11 cellular contexts compared by ENCODE assay signal in the genomic region with DNA sequence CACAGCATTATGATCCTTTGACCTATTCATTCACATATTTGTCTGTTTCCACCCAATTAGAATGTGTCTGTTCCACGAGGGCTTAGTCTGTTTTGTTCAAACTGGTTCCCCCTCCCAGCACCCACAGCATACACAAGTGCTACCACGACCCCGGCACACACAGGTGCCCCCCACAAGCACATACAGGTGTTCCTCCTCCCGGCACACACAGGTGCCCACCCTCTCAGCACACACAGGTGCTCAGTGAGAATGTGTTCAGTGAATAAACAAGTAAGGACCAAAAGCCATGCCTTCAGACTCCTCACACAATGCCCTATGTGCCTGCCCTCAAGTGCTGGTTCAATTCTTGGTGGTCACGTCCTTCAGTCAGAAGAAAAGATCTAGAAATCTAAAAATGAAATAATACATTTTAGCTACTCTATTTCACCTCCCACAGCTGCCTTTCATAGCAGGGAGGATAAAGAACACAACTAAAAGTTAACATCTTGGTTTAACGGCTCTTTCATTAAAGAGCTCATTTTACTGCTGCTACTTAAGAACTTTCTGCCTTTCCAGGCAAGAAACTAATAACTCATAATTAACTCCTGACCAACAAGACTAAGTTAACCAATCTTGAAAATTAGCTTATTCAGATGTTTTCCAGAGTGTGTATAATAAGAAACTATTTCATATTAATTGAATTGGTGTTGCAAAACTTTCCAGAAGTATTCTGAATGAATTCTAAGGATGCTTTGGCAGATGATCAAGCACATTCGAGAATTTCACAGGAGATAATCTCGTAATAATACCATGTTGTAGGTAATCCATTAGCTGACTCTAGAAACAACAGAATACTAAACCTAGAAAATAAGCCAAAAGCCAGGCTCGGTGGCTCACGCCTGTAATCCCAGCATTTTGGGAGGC. TPM values are rescaled to one million over a fixed set of nuclear protein-coding genes. Genes with fewer than 3 reads are reported as not detected.
A peak's percentile ranks its signal among the peaks of the same experiment; 100 is the strongest.
DNase-seq lines count a peak whose midpoint lies in the region; ATAC-seq and TF ChIP-seq lines count a peak whose summit lies in the region.
"Had no signal": no experiment of that assay in that cellular context is flagged by ENCODE, and none has a peak within 500 bp of the region (broad histone marks: within the 10 kb centered on the region; RNA-seq: fewer than 3 reads in every experiment).

No MANE protein-coding gene starts in this region.

- DNase-seq in T-helper 1 cell, result no peak
- peak; percentile 38 for DNase-seq in fibroblast of villous mesenchyme (ENCODE audit: low read depth)
- no peak for DNase-seq in stimulated activated naive B cell treated with anti-CD40 and anti-IgM and Interleukin-4, amounts not matched to agents 10 μg/mL and 1 μg/mL and 100 μg/mL, for 72 hours
- DNase-seq in body of pancreas, result no peak
- DNase-seq in NCI-H2029 treated with DMSO at 0.1 percent for 48 hours (lab: John Stamatoyannopoulos, UW), result no peak
- DNase-seq: mucosa of descending colon had no signal

- TF ChIP-seq CTCF in WI38 (IDR thresholded peaks at IDR 0.05; ENCODE audit: low read depth, low read length) (no peak), fibroblast of villous mesenchyme (IDR thresholded peaks at IDR 0.05; ENCODE audit: insufficient read depth, low read depth, low read length) (no peak), body of pancreas (IDR thresholded peaks at IDR 0.05) (no peak)

- intact Hi-C loops in body of pancreas (cut with DNase I), result no loop called here

- H3K9me3 ChIP-seq in body of pancreas, result no peaks in the 10 kb centered on the region
- H3K9me3 ChIP-seq: ascending aorta, mucosa of descending colon, SJSA1 had no signal

- H3K27me3 ChIP-seq in body of pancreas, result no peaks in the 10 kb centered on the region
- H3K27me3 ChIP-seq: ascending aorta, SJSA1 had no signal

- no peak overlapping the region for H3K27ac ChIP-seq in body of pancreas

- peaks cover 3% of the 10 kb centered on the region for H3K36me3 Mint-ChIP-seq in T-helper 1 cell treated with Interleukin-12 subunit alpha and Interleukin-12 subunit beta and Interleukin-4 antibody, amounts not matched to agents 30 μg/mL and 1 μg/mL, for 36 hours (ENCODE audit: low read depth)
- peaks cover 0 to 3% of the 10 kb centered on the region in 2 donors for H3K36me3 Mint-ChIP-seq in stimulated activated naive B cell treated with anti-CD40 and anti-IgM and Interleukin-4, amounts not matched to agents 10 μg/mL and 1 μg/mL and 100 μg/mL, for 72 hours

- peak overlapping the region; percentile 52 for H3K27ac Mint-ChIP-seq in T-helper 1 cell treated with Interleukin-12 subunit alpha and Interleukin-12 subunit beta and Interleukin-4 antibody, amounts not matched to agents 30 μg/mL and 1 μg/mL, for 36 hours
- H3K27ac Mint-ChIP-seq in stimulated activated naive B cell treated with anti-CD40 and anti-IgM and Interleukin-4, amounts not matched to agents 10 μg/mL and 1 μg/mL and 100 μg/mL, for 72 hours, result peak overlapping the region; percentile 34

- H3K27me3 Mint-ChIP-seq in T-helper 1 cell treated with Interleukin-12 subunit alpha and Interleukin-12 subunit beta and Interleukin-4 antibody, amounts not matched to agents 30 μg/mL and 1 μg/mL, for 36 hours (ENCODE audit: low read depth), result peaks cover 35% of the 10 kb centered on the region
- H3K27me3 Mint-ChIP-seq in stimulated activated naive B cell treated with anti-CD40 and anti-IgM and Interleukin-4, amounts not matched to agents 10 μg/mL and 1 μg/mL and 100 μg/mL, for 72 hours, result no peaks in the 10 kb centered on the region

- H3K36me3 ChIP-seq in body of pancreas (replicated peaks in 1 of 2; ENCODE audit: insufficient read depth in 1 of 2, low read depth in 2 of 2), result no peaks in the 10 kb centered on the region
- H3K36me3 ChIP-seq: ascending aorta had no signal

- TF ChIP-seq POLR2A in body of pancreas (IDR thresholded peaks at IDR 0.05), result no peak

- no peak for ATAC-seq in stimulated activated naive B cell treated with anti-CD40 and anti-IgM and Interleukin-4, amounts not matched to agents 10 μg/mL and 1 μg/mL and 100 μg/mL, for 72 hours (replicated peaks)
- no peak for ATAC-seq in body of pancreas
- no peak for ATAC-seq in GM21515 (IDR thresholded peaks at IDR 0.05; ENCODE audit: unreplicated experiment)
- ATAC-seq: mucosa of descending colon had no signal

- H3K9me3 Mint-ChIP-seq in T-helper 1 cell treated with Interleukin-12 subunit alpha and Interleukin-12 subunit beta and Interleukin-4 antibody, amounts not matched to agents 30 μg/mL and 1 μg/mL, for 36 hours, result no peaks in the 10 kb centered on the region
- no peaks in the 10 kb centered on the region for H3K9me3 Mint-ChIP-seq in stimulated activated naive B cell treated with anti-CD40 and anti-IgM and Interleukin-4, amounts not matched to agents 10 μg/mL and 1 μg/mL and 100 μg/mL, for 72 hours

- peaks cover 16% of the 10 kb centered on the region for H3K4me1 ChIP-seq in body of pancreas

- H3K4me3 ChIP-seq in WI38 (ENCODE audit: low read depth, low read length), result peak overlapping the region; percentile 99
- peak overlapping the region; percentile 93 for H3K4me3 ChIP-seq in fibroblast of villous mesenchyme (ENCODE audit: low read depth, low read length)
- H3K4me3 ChIP-seq in body of pancreas, result no peak overlapping the region
- H3K4me3 ChIP-seq: mucosa of descending colon had no signal

- peak overlapping the region; percentile 77 for H3K4me3 Mint-ChIP-seq in T-helper 1 cell treated with Interleukin-12 subunit alpha and Interleukin-12 subunit beta and Interleukin-4 antibody, amounts not matched to agents 30 μg/mL and 1 μg/mL, for 36 hours
- H3K4me3 Mint-ChIP-seq in stimulated activated naive B cell treated with anti-CD40 and anti-IgM and Interleukin-4, amounts not matched to agents 10 μg/mL and 1 μg/mL and 100 μg/mL, for 72 hours, result peak overlapping the region; percentile 58 to 94

- H3K4me1 Mint-ChIP-seq in T-helper 1 cell treated with Interleukin-12 subunit alpha and Interleukin-12 subunit beta and Interleukin-4 antibody, amounts not matched to agents 30 μg/mL and 1 μg/mL, for 36 hours (ENCODE audit: low read depth), result peaks cover 33% of the 10 kb centered on the region
- peaks cover 39 to 66% of the 10 kb centered on the region in 2 donors for H3K4me1 Mint-ChIP-seq in stimulated activated naive B cell treated with anti-CD40 and anti-IgM and Interleukin-4, amounts not matched to agents 10 μg/mL and 1 μg/mL and 100 μg/mL, for 72 hours

- WGBS in body of pancreas, 2 donors, result 56 to 62% methylated on average over 10 of the region's 10 CpGs

RNA-seq across cellular contexts. Expression of gene DNMBP, which starts 2.3 kb away (rescaled TPM):
- total RNA-seq in fibroblast of villous mesenchyme (27.6 and 31.2 TPM in 2 replicates), body of pancreas (10 to 100 TPM; 11.5 to 19.2 TPM)

Comparison
In these comparisons a context has a peak if more than half of its experiments do, and no peak if none do; other contexts are left out.
1. H3K4me3 ChIP-seq: peak in WI38 (single experiment) and fibroblast of villous mesenchyme (single experiment); none in body of pancreas (0 of 2).